Comparison of ENCODE assay signal across 8 cellular contexts in genomic region chr2:73896362-73897239, GRCh38. TPM values are rescaled to one million over a fixed set of nuclear protein-coding genes. Genes with fewer than 3 reads are reported as not detected.
DNase-seq lines count a peak whose midpoint lies in the region; ATAC-seq and TF ChIP-seq lines count a peak whose summit lies in the region.

No MANE protein-coding gene starts in this region.

- intact Hi-C loops in dorsolateral prefrontal cortex (cut with DNase I): no loop called here

- no peak overlapping the region for H3K4me3 ChIP-seq in dorsolateral prefrontal cortex

- TF ChIP-seq CTCF in GM10266 (IDR thresholded peaks at IDR 0.05; ENCODE audit: control insufficient read depth, insufficient read depth, low read depth, missing control alignments): no peak
- TF ChIP-seq CTCF in dorsolateral prefrontal cortex (IDR thresholded peaks at IDR 0.05 in 54 of 56, conservative IDR thresholded peaks at IDR 0.05 in 2 of 56; ENCODE audit: low read depth in 1 of 56, partially characterized antibody in 56 of 56): no peak

- ATAC-seq in HG02981 (IDR thresholded peaks at IDR 0.05; ENCODE audit: unreplicated experiment): peak; percentile 62

- H3K27ac ChIP-seq in dorsolateral prefrontal cortex: no peak overlapping the region

- DNase-seq in GM10266 (ENCODE audit: extremely low spot score) (peak; percentile 30), myocyte (ENCODE audit: low read depth) (peak; percentile 97), NCI-H510A (lab: John Stamatoyannopoulos, UW) (no peak), dorsolateral prefrontal cortex (no peak), DMS53 treated with DMSO at 0.1 percent for 48 hours (lab: John Stamatoyannopoulos, UW; ENCODE audit: unreplicated experiment) (no peak), iPS-NIHi7 (ENCODE audit: extremely low spot score) (no peak)
- DNase-seq in activated gamma-delta T cell treated with anti-CD3 and anti-CD28 coated beads, Interleukin-2, amount 50 U/mL, for 16 hours (ENCODE audit: low read depth): peak; percentile 15

- peaks cover 0 to 5% (median 0%) of the 10 kb centered on the region in 45 donors for H3K27me3 ChIP-seq in dorsolateral prefrontal cortex

RNA-seq across cellular contexts. Expression of gene ACTG2, which starts 3.8 kb away (rescaled TPM):
- total RNA-seq in myocyte (1.2 TPM in 1 of 2 replicates, not detected in the other), dorsolateral prefrontal cortex (10 to 100 TPM in 9 of 120 experiments, 1 to 10 TPM in 63, under 1 TPM in 29, not detected in 19; 0.29 to 66.1 (median 2.0) TPM)
- polyA plus RNA-seq in myocyte (2012): 0.39 TPM

RNA-seq across cellular contexts. Expression of gene DGUOK, which starts 30.1 kb away (rescaled TPM):
- total RNA-seq in myocyte (38.8 and 44.6 TPM in 2 replicates), dorsolateral prefrontal cortex (10 to 100 TPM; 29.0 to 56.8 (median 44.9) TPM)
- polyA plus RNA-seq in myocyte (2012): 81.7 TPM

Comparison
In these comparisons a context has a peak if more than half of its experiments do, and no peak if none do; other contexts are left out.
1. DNase-seq: peak in GM10266 (single experiment), activated gamma-delta T cell treated with anti-CD3 and anti-CD28 coated beads, Interleukin-2, amount 50 U/mL, for 16 hours (single experiment) and myocyte (single experiment); none in NCI-H510A (single experiment), dorsolateral prefrontal cortex (0 of 10), DMS53 treated with DMSO at 0.1 percent for 48 hours (single experiment) and iPS-NIHi7 (single experiment).